In genomic region chr22:41597635-41597953, GRCh38 we compare ENCODE assay signal across 10 cellular contexts. TPM values are rescaled to one million over a fixed set of nuclear protein-coding genes. Genes with fewer than 3 reads are reported as not detected.
A peak's percentile ranks its signal among the peaks of the same experiment; 100 is the strongest.
DNase-seq lines count a peak whose midpoint lies in the region; ATAC-seq and TF ChIP-seq lines count a peak whose summit lies in the region.
"Had no signal": no experiment of that assay in that cellular context is flagged by ENCODE, and none has a peak within 500 bp of the region (broad histone marks: within the 10 kb centered on the region; RNA-seq: fewer than 3 reads in every experiment).

No MANE protein-coding gene starts in this region.

- POLR2A ChIA-PET in PC-9 (lab: Charles Lee; ENCODE audit: unreplicated experiment), result no interaction called here

- no peak overlapping the region for H3K4me3 ChIP-seq in PC-9
- H3K4me3 ChIP-seq: tibial artery had no signal

- H3K36me3 Mint-ChIP-seq in dendritic cell treated with granulocyte-macrophage colony-stimulating factor and Interleukin-4, amounts not matched to agents 40 ng/mL and 50 ng/mL, for 4 days (ENCODE audit: low read depth), result peaks cover 43% of the 10 kb centered on the region
- H3K36me3 Mint-ChIP-seq in stimulated activated memory B cell treated with anti-CD40 and anti-IgM and Interleukin-4, amounts not matched to agents 10 μg/mL and 1 μg/mL and 100 μg/mL, for 72 hours, result peaks cover 42% of the 10 kb centered on the region

- H3K4me1 Mint-ChIP-seq in dendritic cell treated with granulocyte-macrophage colony-stimulating factor and Interleukin-4, amounts not matched to agents 40 ng/mL and 50 ng/mL, for 4 days (ENCODE audit: low read depth), result no peaks in the 10 kb centered on the region
- H3K4me1 Mint-ChIP-seq in stimulated activated memory B cell treated with anti-CD40 and anti-IgM and Interleukin-4, amounts not matched to agents 10 μg/mL and 1 μg/mL and 100 μg/mL, for 72 hours, result peaks cover 5% of the 10 kb centered on the region

- CTCF ChIA-PET in PC-9 (lab: Charles Lee), result interaction anchor here (0.6 to 2.1 kb wide), 3 partner anchors 32 to 161 kb away, joined by 4 to 11 read pairs (median 6); no protein-coding TSS in a partner anchor

- no peaks in the 10 kb centered on the region for H3K9me2 ChIP-seq in PC-9 (ENCODE audit: insufficient read depth)

- H4K20me1 ChIP-seq in PC-9 (ENCODE audit: insufficient read depth), result no peaks in the 10 kb centered on the region; the same call in 1 of the 2 replicates

- H3K4me1 ChIP-seq in PC-9 (replicated peaks; ENCODE audit: insufficient read depth), result no peaks in the 10 kb centered on the region
- H3K4me1 ChIP-seq: tibial artery had no signal

- peak; percentile 8 for ATAC-seq in stimulated activated memory B cell treated with anti-CD40 and anti-IgM and Interleukin-4, amounts not matched to agents 10 μg/mL and 1 μg/mL and 100 μg/mL, for 72 hours

- no peak overlapping the region for H3K27ac ChIP-seq in PC-9
- H3K27ac ChIP-seq: tibial artery had no signal

- TF ChIP-seq CTCF in PC-9 (conservative IDR thresholded peaks at IDR 0.05), result 0 out of 2 replicates have a peak, but pooled peaks have one; percentile 34

- H3K27ac Mint-ChIP-seq in dendritic cell treated with granulocyte-macrophage colony-stimulating factor and Interleukin-4, amounts not matched to agents 40 ng/mL and 50 ng/mL, for 4 days, result peak overlapping the region; percentile 40
- H3K27ac Mint-ChIP-seq in stimulated activated memory B cell treated with anti-CD40 and anti-IgM and Interleukin-4, amounts not matched to agents 10 μg/mL and 1 μg/mL and 100 μg/mL, for 72 hours, result no peak overlapping the region

- peaks cover 1% of the 10 kb centered on the region for H3K27me3 Mint-ChIP-seq in dendritic cell treated with granulocyte-macrophage colony-stimulating factor and Interleukin-4, amounts not matched to agents 40 ng/mL and 50 ng/mL, for 4 days
- H3K27me3 Mint-ChIP-seq in stimulated activated memory B cell treated with anti-CD40 and anti-IgM and Interleukin-4, amounts not matched to agents 10 μg/mL and 1 μg/mL and 100 μg/mL, for 72 hours, result no peaks in the 10 kb centered on the region
- H3K27me3 Mint-ChIP-seq: naive thymus-derived CD8-positive, alpha-beta T cell had no signal

- no peaks in the 10 kb centered on the region for H3K9me3 Mint-ChIP-seq in dendritic cell treated with granulocyte-macrophage colony-stimulating factor and Interleukin-4, amounts not matched to agents 40 ng/mL and 50 ng/mL, for 4 days
- H3K9me3 Mint-ChIP-seq in stimulated activated memory B cell treated with anti-CD40 and anti-IgM and Interleukin-4, amounts not matched to agents 10 μg/mL and 1 μg/mL and 100 μg/mL, for 72 hours, result no peaks in the 10 kb centered on the region
- H3K9me3 Mint-ChIP-seq: naive thymus-derived CD8-positive, alpha-beta T cell had no signal

- peaks cover 56% of the 10 kb centered on the region for H3F3A ChIP-seq in PC-9 (ENCODE audit: insufficient read depth, low read depth)

- no peak overlapping the region for H3K4me2 ChIP-seq in PC-9

- H3K9me3 ChIP-seq in PC-9 (ENCODE audit: insufficient read depth, low read depth), result no peaks in the 10 kb centered on the region
- H3K9me3 ChIP-seq: tibial artery had no signal

- no peak overlapping the region for H3K4me3 Mint-ChIP-seq in dendritic cell treated with granulocyte-macrophage colony-stimulating factor and Interleukin-4, amounts not matched to agents 40 ng/mL and 50 ng/mL, for 4 days
- no peak overlapping the region for H3K4me3 Mint-ChIP-seq in stimulated activated memory B cell treated with anti-CD40 and anti-IgM and Interleukin-4, amounts not matched to agents 10 μg/mL and 1 μg/mL and 100 μg/mL, for 72 hours
- H3K4me3 Mint-ChIP-seq: naive thymus-derived CD8-positive, alpha-beta T cell had no signal

- no peaks in the 10 kb centered on the region for H3K27me3 ChIP-seq in PC-9 (ENCODE audit: insufficient read depth, low read depth)
- H3K27me3 ChIP-seq: tibial artery had no signal

- peaks cover 14% of the 10 kb centered on the region; the same call in 1 of the 2 replicates for H3K36me3 ChIP-seq in PC-9 (ENCODE audit: low read depth)

- no peak overlapping the region for H2AFZ ChIP-seq in PC-9

- H3K79me2 ChIP-seq in PC-9 (ENCODE audit: low read depth), result no peaks in the 10 kb centered on the region

- no TSS peak for BruUV-seq in PC-9 (replicated peaks; lab: Mats Ljungman, UMichigan)

- DNase-seq in PC-9, result no peak
- no peak for DNase-seq in activated naive CD4-positive, alpha-beta T cell treated with anti-CD3 and anti-CD28 coated beads, Interleukin-2, amount 50 U/mL, for 16 hours
- no peak for DNase-seq in islet precursor cell
- DNase-seq: foreskin melanocyte, KG1 had no signal

- intact Hi-C loops in PC-9 (cut with micrococcal nuclease; ENCODE audit: unreplicated experiment), result loop anchor here (1.0 to 10.0 kb wide), 2 partner anchors 43 to 193 kb away; no protein-coding TSS in a partner anchor
- intact Hi-C loops in dendritic cell treated with granulocyte-macrophage colony-stimulating factor and Interleukin-4, amounts not matched to agents 40 ng/mL and 50 ng/mL, for 4 days (cut with micrococcal nuclease), result loop anchor here (2.0 to 10.0 kb wide), 2 partner anchors 21 to 193 kb away; no protein-coding TSS in a partner anchor

RNA-seq across cellular contexts. Expression of gene PMM1, which starts 8.0 kb away (rescaled TPM):
- 49.3 and 53.1 TPM in 2 replicates for total RNA-seq in PC-9 (2021)

RNA-seq across cellular contexts. Expression of gene DESI1, which starts 23.2 kb away (rescaled TPM):
- 38.8 and 52.7 TPM in 2 replicates for total RNA-seq in PC-9 (2021)

RNA-seq across cellular contexts. Expression of gene XRCC6, which starts 23.5 kb away (rescaled TPM):
- total RNA-seq in PC-9 (2021), result 386 and 486 TPM in 2 replicates

RNA-seq across cellular contexts. Expression of gene CSDC2, which starts 36.8 kb away (rescaled TPM):
- 0.13 TPM in 1 of 2 replicates, not detected in the other for total RNA-seq in PC-9 (2021)
- total RNA-seq: naive thymus-derived CD8-positive, alpha-beta T cell; SK-MEL-5 had no signal

RNA-seq across cellular contexts. Expression of gene POLR3H, which starts 53.3 kb away (rescaled TPM):
- total RNA-seq in PC-9 (2021), result 47.6 and 49.7 TPM in 2 replicates
